In the genomic region with DNA sequence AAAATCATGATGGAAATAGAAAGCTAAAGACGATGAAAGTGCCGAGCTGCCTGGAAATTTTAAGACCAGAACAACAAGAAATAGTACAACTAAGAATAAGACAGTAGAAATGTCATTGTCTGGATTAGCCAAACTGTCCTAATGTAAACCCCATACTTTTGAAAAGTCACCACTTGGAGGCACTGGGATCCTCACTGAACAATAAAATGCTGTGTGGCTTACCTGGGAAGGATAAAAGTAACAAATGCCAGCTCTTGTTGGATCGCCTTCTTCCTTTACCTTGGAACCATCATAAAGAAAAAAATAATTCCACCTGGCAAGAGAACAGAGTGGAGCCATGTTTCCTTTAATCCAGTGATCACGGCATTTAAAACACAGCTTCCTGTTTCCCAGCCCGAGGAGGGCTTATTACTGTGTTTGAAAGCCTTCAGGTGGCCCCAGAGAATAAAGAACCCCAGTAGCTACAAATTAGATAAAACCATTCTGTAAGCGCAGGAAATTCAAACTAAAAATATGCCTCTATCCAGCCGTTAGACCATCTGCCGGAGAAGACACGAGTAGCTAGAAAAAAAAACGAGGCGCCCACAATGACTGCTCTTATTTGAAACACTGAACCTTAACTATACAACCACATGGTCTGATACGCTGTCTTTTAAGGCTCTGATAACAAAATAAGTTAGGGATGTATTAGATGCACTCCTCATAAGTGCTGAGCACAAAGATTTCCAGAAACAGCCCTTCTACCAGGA, we compare ENCODE assay signal across 7 cellular contexts. TPM values are rescaled to one million over a fixed set of nuclear protein-coding genes. Genes with fewer than 3 reads are reported as not detected.
DNase-seq lines count a peak whose midpoint lies in the region; FAIRE-seq and TF ChIP-seq lines count a peak whose summit lies in the region.

No MANE protein-coding gene starts in this region.

- peaks cover 22% of the 10 kb centered on the region for H3K36me3 Mint-ChIP-seq in progenitor cell of endocrine pancreas (ENCODE audit: insufficient read depth)

- H3K4me3 ChIP-seq in duodenal mucosa (ENCODE audit: low read depth in 1 of 2, low read length in 2 of 2) (peak overlapping the region; percentile 60 to 64), brain microvascular endothelial cell (ENCODE audit: low read depth, low read length) (no peak overlapping the region)

- H3K4me3 Mint-ChIP-seq in progenitor cell of endocrine pancreas (ENCODE audit: low read depth): peak overlapping the region; percentile 34

- H3K9ac ChIP-seq in duodenal mucosa (ENCODE audit: low read depth in 1 of 2, low read length in 2 of 2): peak overlapping the region; percentile 50 to 73

- H3K4me1 ChIP-seq in duodenal mucosa (ENCODE audit: control insufficient read depth in 1 of 2, insufficient read depth in 2 of 2, low read length in 2 of 2): peaks cover 30 to 36% of the 10 kb centered on the region in 2 donors

- in situ Hi-C loops in brain microvascular endothelial cell (cut with HindIII; ENCODE audit: low pct_ligation_motif_present, low sequenced_read_pairs): no loop called here

- DNase-seq in GM19239 (ENCODE audit: insufficient read length, low spot score) (no peak), NCI-H82 treated with DMSO at 0.1 percent for 48 hours (lab: John Stamatoyannopoulos, UW; ENCODE audit: unreplicated experiment) (peak; percentile 37), progenitor cell of endocrine pancreas (ENCODE audit: low spot score, unreplicated experiment) (no peak), NCI-H128 (lab: John Stamatoyannopoulos, UW; ENCODE audit: unreplicated experiment) (no peak), NCI-H510A (lab: John Stamatoyannopoulos, UW) (no peak), brain microvascular endothelial cell (no peak)

- no peaks in the 10 kb centered on the region for H3K27me3 ChIP-seq in duodenal mucosa (ENCODE audit: control insufficient read depth in 1 of 2, insufficient read depth in 2 of 2, low read length in 2 of 2)
- no peaks in the 10 kb centered on the region for H3K27me3 ChIP-seq in brain microvascular endothelial cell (replicated peaks)

- peaks cover 14 to 19% of the 10 kb centered on the region in 2 donors for H3K36me3 ChIP-seq in duodenal mucosa (ENCODE audit: control insufficient read depth in 1 of 2, insufficient read depth in 2 of 2, low read length in 2 of 2)
- H3K36me3 ChIP-seq in brain microvascular endothelial cell (replicated peaks): peaks cover 2% of the 10 kb centered on the region

- peak; percentile 68 for FAIRE-seq in GM19239 (lab: Jason Lieb, UNC)

- TF ChIP-seq CTCF in progenitor cell of endocrine pancreas (IDR thresholded peaks at IDR 0.05; ENCODE audit: unreplicated experiment) (no peak), brain microvascular endothelial cell (IDR thresholded peaks at IDR 0.05; ENCODE audit: low read depth, low read length, missing control alignments) (no peak)

- H3K4me1 Mint-ChIP-seq in progenitor cell of endocrine pancreas (ENCODE audit: low read depth): peaks cover 26% of the 10 kb centered on the region

- H3K27ac Mint-ChIP-seq in progenitor cell of endocrine pancreas: peak overlapping the region; percentile 47

- H3K27ac ChIP-seq in duodenal mucosa (ENCODE audit: low read depth, low read length): no peak overlapping the region
- H3K27ac ChIP-seq in brain microvascular endothelial cell: no peak overlapping the region

- H3K9me3 Mint-ChIP-seq in progenitor cell of endocrine pancreas (ENCODE audit: low read depth): no peaks in the 10 kb centered on the region

- H3K27me3 Mint-ChIP-seq in progenitor cell of endocrine pancreas: no peaks in the 10 kb centered on the region

- H3K9me3 ChIP-seq in duodenal mucosa (ENCODE audit: control insufficient read depth in 1 of 2, low read length in 2 of 2): no peaks in the 10 kb centered on the region

RNA-seq across cellular contexts. Expression of a gene that starts 4.4 kb away (rescaled TPM):
- total RNA-seq in progenitor cell of endocrine pancreas: 42.7 and 43.2 TPM in 2 replicates

RNA-seq across cellular contexts. Expression of a gene that starts 4.5 kb away (rescaled TPM):
- total RNA-seq in progenitor cell of endocrine pancreas: 23.2 and 25.4 TPM in 2 replicates

RNA-seq across cellular contexts. Expression of a gene that starts 33.1 kb away (rescaled TPM):
- total RNA-seq in progenitor cell of endocrine pancreas: 36.4 and 38.7 TPM in 2 replicates

RNA-seq across cellular contexts. Expression of a gene that starts 50.2 kb away (rescaled TPM):
- total RNA-seq in progenitor cell of endocrine pancreas: 4.0 and 4.2 TPM in 2 replicates
